ENCODE assay signal across 27 cellular contexts in the genomic region with DNA sequence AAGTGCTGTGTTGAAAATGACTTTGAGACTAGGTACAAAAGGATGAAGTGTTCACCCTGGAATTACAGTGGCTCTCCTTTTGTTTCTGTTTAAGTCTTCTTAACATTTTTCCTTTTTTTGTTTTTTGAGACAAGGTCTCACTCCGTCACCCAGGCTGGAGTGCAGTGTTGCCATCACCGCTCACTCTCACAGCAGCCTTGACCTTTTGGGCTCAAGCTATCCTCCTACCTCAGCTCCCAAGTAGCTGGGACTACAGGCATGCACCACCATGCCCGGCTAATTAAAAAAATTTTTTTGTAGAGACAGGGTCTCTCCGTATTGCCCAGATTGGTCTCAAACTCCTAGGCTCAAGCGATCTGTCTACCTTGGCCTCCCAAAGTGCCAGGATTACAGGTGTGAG.
"Had no signal": no experiment of that assay in that cellular context is flagged by ENCODE, and none has a peak within 500 bp of the region (broad histone marks: within the 10 kb centered on the region; RNA-seq: fewer than 3 reads in every experiment).

No MANE protein-coding gene starts in this region.

- H3K4me3 Mint-ChIP-seq: dendritic cell treated with granulocyte-macrophage colony-stimulating factor and Interleukin-4, amounts not matched to agents 40 ng/mL and 50 ng/mL, for 4 days; effector memory CD8-positive, alpha-beta T cell; endodermal cell had no signal

- H3K27me3 Mint-ChIP-seq: dendritic cell treated with granulocyte-macrophage colony-stimulating factor and Interleukin-4, amounts not matched to agents 40 ng/mL and 50 ng/mL, for 4 days; effector memory CD8-positive, alpha-beta T cell had no signal

- FAIRE-seq: colon, endometrium, endothelial cell of umbilical vein, frontal cortex had no signal

- H3K27me3 ChIP-seq: colonic mucosa, dorsolateral prefrontal cortex, esophagus muscularis mucosa, esophagus squamous epithelium, foreskin keratinocyte, gastrocnemius medialis, heart left ventricle, heart right ventricle had no signal

- H3K9me3 Mint-ChIP-seq: dendritic cell treated with granulocyte-macrophage colony-stimulating factor and Interleukin-4, amounts not matched to agents 40 ng/mL and 50 ng/mL, for 4 days; effector memory CD8-positive, alpha-beta T cell had no signal

- DNase-seq: colonic mucosa; cortex of kidney; dermis blood vessel endothelial cell; dorsolateral prefrontal cortex; effector CD4-positive, alpha-beta T cell; effector CD8-positive, alpha-beta T cell; effector memory CD4-positive, alpha-beta T cell; effector memory CD8-positive, alpha-beta T cell; endodermal cell; erythroblast; esophagus squamous epithelium; foreskin fibroblast; foreskin keratinocyte; foreskin melanocyte; gastrocnemius medialis; glutamatergic neuron; head of caudate nucleus; heart left ventricle; heart right ventricle had no signal

- H3K4me3 ChIP-seq: colonic mucosa, coronary artery, dorsolateral prefrontal cortex, esophagus muscularis mucosa, esophagus squamous epithelium, gastrocnemius medialis, heart left ventricle, heart right ventricle had no signal

- H3K4me1 Mint-ChIP-seq: endodermal cell had no signal

- H3K27ac Mint-ChIP-seq: dendritic cell treated with granulocyte-macrophage colony-stimulating factor and Interleukin-4, amounts not matched to agents 40 ng/mL and 50 ng/mL, for 4 days; effector memory CD8-positive, alpha-beta T cell; endodermal cell had no signal

- ATAC-seq: effector memory CD8-positive, alpha-beta T cell; esophagus mucosa; foreskin keratinocyte; gastrocnemius medialis; heart left ventricle; heart right ventricle had no signal

- H3K9me3 ChIP-seq: colonic mucosa, esophagus muscularis mucosa, esophagus squamous epithelium, gastrocnemius medialis, heart left ventricle, heart right ventricle had no signal

- H3K36me3 ChIP-seq: colonic mucosa, esophagus muscularis mucosa, esophagus squamous epithelium, gastrocnemius medialis, heart right ventricle had no signal

- H3K27ac ChIP-seq: colonic mucosa, coronary artery, dorsolateral prefrontal cortex, esophagus muscularis mucosa, esophagus squamous epithelium, foreskin keratinocyte, gastrocnemius medialis, heart left ventricle, heart right ventricle had no signal

- H3K4me1 ChIP-seq: colonic mucosa had no signal
